In genomic region chrX:50988649-50989048, GRCh38 we compare ENCODE assay signal across 8 cellular contexts.
A peak's percentile ranks its signal among the peaks of the same experiment; 100 is the strongest.
DNase-seq lines count a peak whose midpoint lies in the region; ATAC-seq and TF ChIP-seq lines count a peak whose summit lies in the region.

No MANE protein-coding gene starts in this region.

- H3K9me3 Mint-ChIP-seq in activated T-cell treated with anti-CD3 and anti-CD28 coated beads, Interleukin-2, amount 50 U/mL, for 72 hours, result no peaks in the 10 kb centered on the region
- no peaks in the 10 kb centered on the region for H3K9me3 Mint-ChIP-seq in activated T-cell treated with anti-CD3 and anti-CD28 coated beads, Interleukin-2, amount 50 U/mL, for 4 hours

- H3K4me1 Mint-ChIP-seq in activated T-cell treated with anti-CD3 and anti-CD28 coated beads, Interleukin-2, amount 50 U/mL, for 72 hours (ENCODE audit: low read depth), result no peaks in the 10 kb centered on the region
- H3K4me1 Mint-ChIP-seq in activated T-cell treated with anti-CD3 and anti-CD28 coated beads, Interleukin-2, amount 50 U/mL, for 4 hours (ENCODE audit: low read depth), result no peaks in the 10 kb centered on the region

- H4K20me1 ChIP-seq in MM.1S (ENCODE audit: insufficient read depth, low read length), result no peaks in the 10 kb centered on the region

- no peak for ATAC-seq in activated T-cell treated with anti-CD3 and anti-CD28 coated beads, Interleukin-2, amount 50 U/mL, for 72 hours (replicated peaks in 1 of 2)
- ATAC-seq in activated T-cell treated with anti-CD3 and anti-CD28 coated beads, Interleukin-2, amount 50 U/mL, for 4 hours, result no peak
- ATAC-seq in HG03135 (IDR thresholded peaks at IDR 0.05; ENCODE audit: unreplicated experiment) (no peak), HG03025 (IDR thresholded peaks at IDR 0.05; ENCODE audit: low FRiP score, unreplicated experiment) (no peak)

- H3K27me3 ChIP-seq in MM.1S (replicated peaks; ENCODE audit: insufficient read depth, low read length), result no peaks in the 10 kb centered on the region

- no peak overlapping the region for H3K4me3 ChIP-seq in MM.1S (ENCODE audit: low read length)

- no peaks in the 10 kb centered on the region for H3K9me3 ChIP-seq in MM.1S (replicated peaks; ENCODE audit: insufficient read depth, low read length)

- no peaks in the 10 kb centered on the region for H3K4me1 ChIP-seq in MM.1S (ENCODE audit: low read length)

- H3K36me3 ChIP-seq in MM.1S (replicated peaks; ENCODE audit: insufficient read depth, low read length), result no peaks in the 10 kb centered on the region

- H3K9ac ChIP-seq in MM.1S (ENCODE audit: low read length), result no peak overlapping the region

- TF ChIP-seq CTCF in MM.1S (IDR thresholded peaks at IDR 0.05; ENCODE audit: low read length), result peak; percentile 46

- no peak overlapping the region for H3K4me3 Mint-ChIP-seq in activated T-cell treated with anti-CD3 and anti-CD28 coated beads, Interleukin-2, amount 50 U/mL, for 72 hours
- H3K4me3 Mint-ChIP-seq in activated T-cell treated with anti-CD3 and anti-CD28 coated beads, Interleukin-2, amount 50 U/mL, for 4 hours, result no peak overlapping the region

- H3K27me3 Mint-ChIP-seq in activated T-cell treated with anti-CD3 and anti-CD28 coated beads, Interleukin-2, amount 50 U/mL, for 72 hours (ENCODE audit: low read depth), result peaks cover 35% of the 10 kb centered on the region
- peaks cover 4% of the 10 kb centered on the region for H3K27me3 Mint-ChIP-seq in activated T-cell treated with anti-CD3 and anti-CD28 coated beads, Interleukin-2, amount 50 U/mL, for 4 hours (ENCODE audit: low read depth)

- H3K79me2 ChIP-seq in MM.1S (ENCODE audit: low read length), result no peaks in the 10 kb centered on the region

- no peak overlapping the region for H3K4me2 ChIP-seq in MM.1S (ENCODE audit: low read depth, low read length)

- H3F3A ChIP-seq in MM.1S (ENCODE audit: insufficient read depth, low read length), result no peaks in the 10 kb centered on the region

- no peak overlapping the region for H3K27ac Mint-ChIP-seq in activated T-cell treated with anti-CD3 and anti-CD28 coated beads, Interleukin-2, amount 50 U/mL, for 72 hours

- no peaks in the 10 kb centered on the region for H3K36me3 Mint-ChIP-seq in activated T-cell treated with anti-CD3 and anti-CD28 coated beads, Interleukin-2, amount 50 U/mL, for 72 hours (ENCODE audit: insufficient read depth in 2 of 2)
- H3K36me3 Mint-ChIP-seq in activated T-cell treated with anti-CD3 and anti-CD28 coated beads, Interleukin-2, amount 50 U/mL, for 4 hours (ENCODE audit: insufficient read depth), result no peaks in the 10 kb centered on the region

- H3K9me2 ChIP-seq in MM.1S (replicated peaks; ENCODE audit: insufficient read depth, low read length), result no peaks in the 10 kb centered on the region

- in situ Hi-C loops in T47D (cut with HindIII; ENCODE audit: low pct_unique_long_range_greater_than_20kb, low sequenced_read_pairs), result no loop called here

- DNase-seq in activated T-cell treated with anti-CD3 and anti-CD28 coated beads, Interleukin-2, amount 50 U/mL, for 72 hours, result peak; percentile 6 to 8
- no peak for DNase-seq in activated T-cell treated with anti-CD3 and anti-CD28 coated beads, Interleukin-2, amount 50 U/mL, for 4 hours
- DNase-seq in MM.1S (peak; percentile 11), T47D (ENCODE audit: low read depth in 1 of 2, low spot score in 1 of 2) (peak; percentile 5 to 54), medulla oblongata (ENCODE audit: extremely low spot score) (peak; percentile 37), ecto neural progenitor cell (ENCODE audit: low spot score) (no peak)

- no peak overlapping the region for H3K27ac ChIP-seq in MM.1S (ENCODE audit: low read length)

- no peak overlapping the region for H2AFZ ChIP-seq in MM.1S (ENCODE audit: low read length)

Comparison
In these comparisons a context has a peak if more than half of its experiments do, and no peak if none do; other contexts are left out.
1. DNase-seq: peak in activated T-cell treated with anti-CD3 and anti-CD28 coated beads, Interleukin-2, amount 50 U/mL, for 72 hours (2 of 2), MM.1S (single experiment), T47D (2 of 2) and medulla oblongata (single experiment); none in activated T-cell treated with anti-CD3 and anti-CD28 coated beads, Interleukin-2, amount 50 U/mL, for 4 hours (single experiment) and ecto neural progenitor cell (single experiment).